8 cellular contexts compared by ENCODE assay signal in the genomic region with DNA sequence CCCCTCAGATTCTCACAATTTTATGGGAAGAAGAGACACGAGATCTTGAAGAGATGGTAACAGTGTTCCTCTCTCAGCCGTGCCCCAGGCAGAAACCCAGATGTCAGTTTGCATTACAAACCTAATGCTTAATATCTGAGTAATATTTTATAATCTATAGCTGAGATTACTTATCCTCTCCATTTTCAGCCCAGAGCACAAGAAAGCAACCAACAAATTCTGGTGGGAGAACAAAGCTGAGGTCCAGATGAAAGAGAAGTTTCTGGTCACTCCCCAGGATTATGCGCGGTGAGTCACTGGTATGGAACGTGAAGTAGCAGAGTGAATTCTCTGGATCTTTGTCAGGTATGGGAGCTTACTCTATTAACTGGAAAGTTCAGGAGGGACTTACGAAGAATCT. TPM values are rescaled to one million over a fixed set of nuclear protein-coding genes. Genes with fewer than 3 reads are reported as not detected.
A peak's percentile ranks its signal among the peaks of the same experiment; 100 is the strongest.
DNase-seq lines count a peak whose midpoint lies in the region; ATAC-seq, FAIRE-seq and TF ChIP-seq lines count a peak whose summit lies in the region.

No MANE protein-coding gene starts in this region.

- H3K4me1 ChIP-seq in OCI-LY1 (ENCODE audit: insufficient read depth, low read length, severe bottlenecking) (peaks cover 21% of the 10 kb centered on the region), endodermal cell (ENCODE audit: control insufficient read depth, insufficient read depth, low read length) (no peaks in the 10 kb centered on the region)

- TF ChIP-seq CTCF in OCI-LY1 (IDR thresholded peaks at IDR 0.05; ENCODE audit: low read length) (no peak), endodermal cell (conservative IDR thresholded peaks at IDR 0.05) (no peak), neural cell (IDR thresholded peaks at IDR 0.05; ENCODE audit: poor library complexity, severe bottlenecking) (no peak), D721Med (IDR thresholded peaks at IDR 0.05; ENCODE audit: insufficient read depth, missing control alignments) (no peak)

- H2AFZ ChIP-seq in OCI-LY1 (ENCODE audit: low read length) (no peak overlapping the region), neural cell (ENCODE audit: low read depth, low read length) (no peak overlapping the region)

- H3K4me1 Mint-ChIP-seq in endodermal cell = peaks cover 15% of the 10 kb centered on the region

- intact Hi-C loops in posterior cingulate gyrus (cut with DNase I) = loop anchor here (1.0 kb wide), 1 partner anchor 19 kb away; the partner anchor contains the start of genes RPS25 and TRAPPC4

- peak; percentile 83 for DNase-seq in EH (ENCODE audit: low read depth)
- DNase-seq in endodermal cell = peak; percentile 82
- no peak for DNase-seq in NCI-H345 treated with DMSO at 0.1 percent for 48 hours (lab: John Stamatoyannopoulos, UW; ENCODE audit: unreplicated experiment)
- no peak for DNase-seq in posterior cingulate gyrus
- DNase-seq in D721Med (ENCODE audit: insufficient read length, low spot score) = no peak

- 19 to 44% methylated on average over 2 to 5 of the region's 6 CpGs for WGBS in endodermal cell (ENCODE audit: insufficient coverage in 1 of 2, insufficient read length in 1 of 2), 2 experiments

- peaks cover 40% of the 10 kb centered on the region for H3K36me3 Mint-ChIP-seq in endodermal cell (ENCODE audit: low read depth)

- H4K20me1 ChIP-seq in OCI-LY1 (ENCODE audit: insufficient read depth, low read length) = no peaks in the 10 kb centered on the region
- H4K20me1 ChIP-seq in neural cell (ENCODE audit: insufficient read depth) = no peaks in the 10 kb centered on the region

- H3K4me3 ChIP-seq in OCI-LY1 (ENCODE audit: low read depth, low read length, poor library complexity, severe bottlenecking) (peak overlapping the region; percentile 86), endodermal cell (ENCODE audit: low read length) (peak overlapping the region; percentile 88), neural cell (ENCODE audit: low read length) (peak overlapping the region; percentile 95)

- H3K27ac ChIP-seq in OCI-LY1 (ENCODE audit: low read depth, low read length, poor library complexity, severe bottlenecking) (no peak overlapping the region), endodermal cell (ENCODE audit: low read depth, low read length) (no peak overlapping the region), neural cell (ENCODE audit: low read length) (peak overlapping the region; percentile 63)

- no peak for FAIRE-seq in D721Med (lab: Jason Lieb, UNC)

- peak overlapping the region; percentile 99 for H3K27ac Mint-ChIP-seq in endodermal cell

- TF ChIP-seq RAD21 in neural cell (conservative IDR thresholded peaks at IDR 0.05) = no peak

- no peaks in the 10 kb centered on the region for H3K9me3 Mint-ChIP-seq in endodermal cell

- H3K27me3 ChIP-seq in OCI-LY1 (ENCODE audit: insufficient read depth, low read length) (no peaks in the 10 kb centered on the region), endodermal cell (ENCODE audit: control insufficient read depth, insufficient read depth, low read length, poor library complexity, severe bottlenecking) (no peaks in the 10 kb centered on the region), neural cell (ENCODE audit: insufficient read depth, low read depth, low read length) (no peaks in the 10 kb centered on the region)

- H3K36me3 ChIP-seq in OCI-LY1 (ENCODE audit: insufficient read depth, low read length) (peaks cover 38% of the 10 kb centered on the region), endodermal cell (ENCODE audit: control insufficient read depth, insufficient read depth, low read length) (peaks cover 38% of the 10 kb centered on the region), neural cell (ENCODE audit: insufficient read depth, low read length) (no peaks in the 10 kb centered on the region)

- peak overlapping the region; percentile 98 for H3K4me3 Mint-ChIP-seq in endodermal cell

- no peaks in the 10 kb centered on the region for H3K27me3 Mint-ChIP-seq in endodermal cell (ENCODE audit: insufficient read depth)

- H3F3A ChIP-seq in OCI-LY1 (ENCODE audit: insufficient read depth, low read length) (no peaks in the 10 kb centered on the region), neural cell (ENCODE audit: insufficient read depth, low read length, poor library complexity, severe bottlenecking) (no peaks in the 10 kb centered on the region)

- H3K9me2 ChIP-seq in OCI-LY1 (ENCODE audit: low read depth, low read length) (no peaks in the 10 kb centered on the region), neural cell (ENCODE audit: insufficient read depth, low read length) (no peaks in the 10 kb centered on the region)

- peak overlapping the region; percentile 94 for H3K4me2 ChIP-seq in OCI-LY1 (ENCODE audit: low read length)
- H3K4me2 ChIP-seq in neural cell (ENCODE audit: low read length) = peak overlapping the region; percentile 74

- H3K9ac ChIP-seq in OCI-LY1 (ENCODE audit: low read length) (peak overlapping the region; percentile 93), endodermal cell (ENCODE audit: extremely low read depth, low read length, poor library complexity, severe bottlenecking) (peak overlapping the region; percentile 71), neural cell (ENCODE audit: low read length) (peak overlapping the region; percentile 82)

- no peak for TF ChIP-seq EP300 in neural cell (conservative IDR thresholded peaks at IDR 0.05; ENCODE audit: poor library complexity, severe bottlenecking)

- H3K9me3 ChIP-seq in OCI-LY1 (ENCODE audit: low read length) (no peaks in the 10 kb centered on the region), endodermal cell (ENCODE audit: control insufficient read depth, low read length) (no peaks in the 10 kb centered on the region), neural cell (ENCODE audit: low read length) (no peaks in the 10 kb centered on the region)

- no peak for ATAC-seq in GM21381 (IDR thresholded peaks at IDR 0.05; ENCODE audit: unreplicated experiment)

- H3K79me2 ChIP-seq in OCI-LY1 (ENCODE audit: insufficient read depth, low read length) = peaks cover 4% of the 10 kb centered on the region; the same call in 1 of the 2 replicates
- no peaks in the 10 kb centered on the region for H3K79me2 ChIP-seq in neural cell (replicated peaks; ENCODE audit: insufficient read depth, low read length)

TF ChIP-seq in neural cell, 6 proteins besides CTCF, POLR2A, EP300 and RAD21:
- TF ChIP-seq SMC3 (conservative IDR thresholded peaks at IDR 0.05; ENCODE audit: poor library complexity) = no peak
- no peak for TF ChIP-seq TAF1 (IDR thresholded peaks at IDR 0.05; ENCODE audit: low read depth)
- no peak for TF ChIP-seq POLR2AphosphoS5 (IDR thresholded peaks at IDR 0.05)
- no peak for TF ChIP-seq REST (IDR thresholded peaks at IDR 0.05; ENCODE audit: borderline replicate concordance)

RNA-seq across cellular contexts. Expression of gene CENATAC, which starts 0.9 kb away (rescaled TPM):
- total RNA-seq in endodermal cell = 10 to 100 TPM; 38.7 to 43.3 TPM
- polyA plus RNA-seq in endodermal cell (2013, experiment 1 of 2) = 17.1 TPM
- polyA plus RNA-seq in endodermal cell (2013, experiment 2 of 2) = 18.8 TPM
- 69.9 and 70.3 TPM in 2 replicates for polyA plus RNA-seq in neural cell
- 57.7 and 59.2 TPM in 2 replicates for polyA minus RNA-seq in neural cell

RNA-seq across cellular contexts. Expression of gene RPS25, which starts 19.3 kb away (rescaled TPM):
- 1,000 to 10,000 TPM; 1,289 to 1,299 TPM for total RNA-seq in endodermal cell
- polyA plus RNA-seq in endodermal cell (2013, experiment 1 of 2) = 1,099 TPM
- 1,071 TPM for polyA plus RNA-seq in endodermal cell (2013, experiment 2 of 2)
- polyA plus RNA-seq in neural cell = 1,615 and 1,728 TPM in 2 replicates
- polyA minus RNA-seq in neural cell = 599 and 653 TPM in 2 replicates

RNA-seq across cellular contexts. Expression of gene TRAPPC4, which starts 19.7 kb away (rescaled TPM):
- total RNA-seq in endodermal cell = 10 to 100 TPM; 60.0 to 66.8 TPM
- polyA plus RNA-seq in endodermal cell (2013, experiment 1 of 2) = 78.9 TPM
- polyA plus RNA-seq in endodermal cell (2013, experiment 2 of 2) = 77.1 TPM
- polyA plus RNA-seq in neural cell = 271 and 276 TPM in 2 replicates
- polyA minus RNA-seq in neural cell = 97.6 and 112 TPM in 2 replicates

RNA-seq across cellular contexts. Expression of gene FOXR1, which starts 27.3 kb away (rescaled TPM):
- not detected for total RNA-seq in endodermal cell
- not detected for polyA plus RNA-seq in endodermal cell (2013, experiment 1 of 2)
- not detected for polyA plus RNA-seq in endodermal cell (2013, experiment 2 of 2)
- not detected in 2 replicates for polyA plus RNA-seq in neural cell
- polyA minus RNA-seq in neural cell = not detected in 2 replicates

RNA-seq across cellular contexts. Expression of gene SLC37A4, which starts 31.9 kb away (rescaled TPM):
- 10 to 100 TPM; 63.6 to 75.3 TPM for total RNA-seq in endodermal cell
- 53.1 TPM for polyA plus RNA-seq in endodermal cell (2013, experiment 1 of 2)
- 48.1 TPM for polyA plus RNA-seq in endodermal cell (2013, experiment 2 of 2)
- 23.5 and 25.8 TPM in 2 replicates for polyA plus RNA-seq in neural cell
- polyA minus RNA-seq in neural cell = 11.3 and 13.9 TPM in 2 replicates

Comparison
In these comparisons a context has a peak if more than half of its experiments do, and no peak if none do; other contexts are left out.
1. DNase-seq: peak in EH (single experiment) and endodermal cell (single experiment); none in NCI-H345 treated with DMSO at 0.1 percent for 48 hours (single experiment), posterior cingulate gyrus (0 of 10) and D721Med (single experiment).
2. Peak in every context shown above with its lines, with median percentiles within 50 percentile points of each other: H3K4me3 ChIP-seq and H3K9ac ChIP-seq.